In genomic region chr1:14297356-14297755, GRCh38 we compare ENCODE assay signal across 32 cellular contexts.
"Had no signal": no experiment of that assay in that cellular context is flagged by ENCODE, and none has a peak within 500 bp of the region (broad histone marks: within the 10 kb centered on the region; RNA-seq: fewer than 3 reads in every experiment).

No MANE protein-coding gene starts in this region.

- H3K4me1 ChIP-seq: foreskin keratinocyte, gastrocnemius medialis, heart left ventricle had no signal

- H3K36me3 ChIP-seq: brain microvascular endothelial cell, gastrocnemius medialis, heart left ventricle had no signal

- H3K27me3 ChIP-seq: brain microvascular endothelial cell, dorsolateral prefrontal cortex, gastrocnemius medialis had no signal

- H3K36me3 Mint-ChIP-seq: activated naive CD8-positive, alpha-beta T cell had no signal

- H3K4me3 ChIP-seq: coronary artery, dorsolateral prefrontal cortex, gastrocnemius medialis, heart left ventricle had no signal

- DNase-seq: activated B cell treated with CpG ODN at 0.5 μM for 24 hours; activated CD4-positive, alpha-beta T cell treated with anti-CD3 and anti-CD28 coated beads for 48 hours; activated CD4-positive, alpha-beta T cell treated with anti-CD3 and anti-CD28 coated beads, Interleukin-2, amount 50 U/mL, for 1 hour; activated CD4-positive, alpha-beta T cell treated with anti-CD3 and anti-CD28 coated beads, Interleukin-2, amount 50 U/mL, for 48 hours; activated CD8-positive, alpha-beta memory T cell treated with anti-CD3 and anti-CD28 coated beads for 24 hours; activated CD8-positive, alpha-beta T cell treated with anti-CD3 and anti-CD28 coated beads for 36 hours; activated effector memory CD4-positive, alpha-beta T cell treated with Interleukin-2 at 50 U/mL for 16 hours; activated gamma-delta T cell treated with Interleukin-2 at 50 U/mL for 16 hours; activated naive CD4-positive, alpha-beta T cell treated with anti-CD3 and anti-CD28 coated beads, Interleukin-2, amount 50 U/mL, for 16 hours; activated naive CD4-positive, alpha-beta T cell treated with Interleukin-2 at 50 U/mL for 16 hours; activated T-cell treated with anti-CD3 and anti-CD28 coated beads, Interleukin-2, amount 50 U/mL, for 4 hours; amniotic stem cell; anterior cingulate cortex; brain microvascular endothelial cell; dorsolateral prefrontal cortex; effector memory CD4-positive, alpha-beta T cell; endodermal cell; gastrocnemius medialis; glutamatergic neuron; heart left ventricle; T-helper 2 cell had no signal

- H3K9me3 Mint-ChIP-seq: activated B cell treated with CpG ODN at 0.5 μM for 24 hours; activated CD8-positive, alpha-beta T cell treated with anti-CD3 and anti-CD28 coated beads for 36 hours; activated T-cell treated with anti-CD3 and anti-CD28 coated beads, Interleukin-2, amount 50 U/mL, for 4 hours; activated T-helper 17 cell treated with anti-CD3 and anti-CD28 coated beads, Interleukin-2, amount 50 U/mL, for 72 hours; dendritic cell treated with granulocyte-macrophage colony-stimulating factor and Interleukin-4, amounts not matched to agents 40 ng/mL and 50 ng/mL, for 4 days; endodermal cell had no signal

- H3K9me3 ChIP-seq: gastrocnemius medialis, heart left ventricle had no signal

- ATAC-seq: activated CD4-positive, CD25-positive, alpha-beta regulatory T cell treated with anti-CD3 and anti-CD28 coated beads, Interleukin-2, amount 50 U/mL, for 24 hours; activated CD8-positive, alpha-beta T cell treated with anti-CD3 and anti-CD28 coated beads for 36 hours; activated T-cell treated with anti-CD3 and anti-CD28 coated beads, Interleukin-2, amount 50 U/mL, for 4 hours; activated T-helper 17 cell treated with anti-CD3 and anti-CD28 coated beads, Interleukin-2, amount 50 U/mL, for 72 hours; esophagus mucosa; gastrocnemius medialis; heart left ventricle had no signal

- FAIRE-seq: astrocyte, bronchial epithelial cell had no signal

- H3K27ac ChIP-seq: brain microvascular endothelial cell, coronary artery, dorsolateral prefrontal cortex, foreskin keratinocyte, gastrocnemius medialis, heart left ventricle, VCaP had no signal

- H3K27ac Mint-ChIP-seq: activated B cell treated with CpG ODN at 0.5 μM for 24 hours; activated CD8-positive, alpha-beta T cell treated with anti-CD3 and anti-CD28 coated beads for 36 hours; activated naive CD8-positive, alpha-beta T cell; activated T-helper 17 cell treated with anti-CD3 and anti-CD28 coated beads, Interleukin-2, amount 50 U/mL, for 72 hours; dendritic cell treated with granulocyte-macrophage colony-stimulating factor and Interleukin-4, amounts not matched to agents 40 ng/mL and 50 ng/mL, for 4 days; endodermal cell had no signal

- H3K4me3 Mint-ChIP-seq: activated B cell treated with CpG ODN at 0.5 μM for 24 hours; activated CD8-positive, alpha-beta T cell treated with anti-CD3 and anti-CD28 coated beads for 36 hours; activated naive CD8-positive, alpha-beta T cell; activated T-cell treated with anti-CD3 and anti-CD28 coated beads, Interleukin-2, amount 50 U/mL, for 4 hours; activated T-helper 17 cell treated with anti-CD3 and anti-CD28 coated beads, Interleukin-2, amount 50 U/mL, for 72 hours; central memory CD8-positive, alpha-beta T cell; dendritic cell treated with granulocyte-macrophage colony-stimulating factor and Interleukin-4, amounts not matched to agents 40 ng/mL and 50 ng/mL, for 4 days; endodermal cell had no signal

- H3K4me1 Mint-ChIP-seq: activated B cell treated with CpG ODN at 0.5 μM for 24 hours; activated T-helper 17 cell treated with anti-CD3 and anti-CD28 coated beads, Interleukin-2, amount 50 U/mL, for 72 hours; central memory CD8-positive, alpha-beta T cell; endodermal cell had no signal
